ENCODE assay signal across 8 cellular contexts in the genomic region with DNA sequence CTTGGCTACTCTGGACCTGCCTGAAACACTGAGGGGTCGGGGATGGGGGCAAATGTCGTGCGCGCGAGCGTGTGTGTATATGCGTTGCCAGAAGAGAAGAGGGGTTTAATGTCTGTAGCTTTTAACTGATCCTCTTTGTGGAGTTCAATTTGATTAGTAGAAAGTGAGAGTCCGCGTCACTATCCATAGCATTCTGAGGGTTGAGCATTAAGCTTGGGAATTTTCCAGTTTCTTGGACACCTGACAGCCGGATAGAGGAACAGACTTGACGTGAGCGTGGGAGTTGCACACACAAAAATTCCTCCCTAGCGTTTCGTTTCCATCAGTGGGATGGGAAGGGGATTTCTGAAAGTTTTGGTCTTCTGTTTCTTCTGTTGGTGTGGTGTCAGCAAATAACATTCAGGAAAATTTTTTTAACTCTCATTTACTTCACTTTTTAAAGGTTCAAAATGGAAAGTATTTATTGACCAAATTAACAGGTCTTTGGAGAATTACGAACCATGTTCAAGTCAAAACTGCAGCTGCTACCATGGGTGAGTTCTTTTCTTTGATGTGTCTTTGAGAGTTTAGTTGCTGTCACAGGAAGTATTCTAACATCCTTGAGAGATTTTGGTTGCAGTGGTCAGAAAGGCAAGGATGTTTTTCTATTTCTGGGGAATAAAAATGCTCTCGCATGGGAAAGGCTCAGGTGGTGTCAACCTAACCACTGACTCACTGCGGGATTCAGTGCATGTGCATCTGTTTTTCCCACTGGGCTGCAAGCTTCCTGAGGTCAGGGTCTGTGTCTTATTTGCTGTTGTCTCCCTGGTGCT. TPM values are rescaled to one million over a fixed set of nuclear protein-coding genes. Genes with fewer than 3 reads are reported as not detected.
A peak's percentile ranks its signal among the peaks of the same experiment; 100 is the strongest.
DNase-seq lines count a peak whose midpoint lies in the region; ATAC-seq and TF ChIP-seq lines count a peak whose summit lies in the region.

No MANE protein-coding gene starts in this region.

- TF ChIP-seq CTCF in brain (conservative IDR thresholded peaks at IDR 0.05): no peak

- peaks cover 15% of the 10 kb centered on the region for H3K4me1 ChIP-seq in stomach smooth muscle (ENCODE audit: control insufficient read depth, insufficient read depth, low read length)

- no peaks in the 10 kb centered on the region for H3K9me3 Mint-ChIP-seq in brain

- no peaks in the 10 kb centered on the region for H3K27me3 ChIP-seq in stomach smooth muscle (ENCODE audit: control insufficient read depth in 1 of 2, insufficient read depth in 2 of 2, low read length in 2 of 2)

- H3K4me1 Mint-ChIP-seq in brain: peaks cover 38% of the 10 kb centered on the region

- peaks cover 9% of the 10 kb centered on the region for H3K36me3 Mint-ChIP-seq in brain

- peak overlapping the region; percentile 79 to 98 (median 89) for H3K27ac Mint-ChIP-seq in brain

- peaks cover 4 to 7% of the 10 kb centered on the region in 2 donors for H3K36me3 ChIP-seq in stomach smooth muscle (ENCODE audit: control insufficient read depth in 2 of 2, insufficient read depth in 2 of 2, low read length in 2 of 2)

- intact Hi-C loops in left colon (cut with DNase I, micrococcal nuclease): no loop called here

- DNase-seq in EL (peak; percentile 31), NCI-H1105 (lab: John Stamatoyannopoulos, UW) (peak; percentile 49), left colon (no peak), occipital lobe (lab: John Stamatoyannopoulos, UW) (no peak)
- no peak for DNase-seq in effector CD8-positive, alpha-beta T cell (lab: John Stamatoyannopoulos, UW)

- no peaks in the 10 kb centered on the region for H3K9me3 ChIP-seq in stomach smooth muscle (ENCODE audit: control insufficient read depth in 2 of 2, low read length in 2 of 2)

- peak overlapping the region; percentile 92 to 99 (median 97) for H3K4me3 Mint-ChIP-seq in brain

- peak; percentile 50 for ATAC-seq in GM21717 (IDR thresholded peaks at IDR 0.05; ENCODE audit: unreplicated experiment)
- ATAC-seq in left colon: peak; percentile 12

- H3K9ac ChIP-seq in stomach smooth muscle (ENCODE audit: low read length in 2 of 2): peak overlapping the region; percentile 73 to 76

- no peak overlapping the region for H3K27ac ChIP-seq in stomach smooth muscle (ENCODE audit: low read length)

- peak overlapping the region; percentile 89 to 90 for H3K4me3 ChIP-seq in stomach smooth muscle (ENCODE audit: low read length in 2 of 2)

- H3K27me3 Mint-ChIP-seq in brain: peaks cover 4% of the 10 kb centered on the region

RNA-seq across cellular contexts. Expression of gene POGLUT1, which starts 0.8 kb away (rescaled TPM):
- polyA plus RNA-seq in brain (ENCODE audit: insufficient read depth, low read depth, low replicate concordance): 4.4 TPM
- total RNA-seq in left colon (10 to 100 TPM; 15.7 to 19.6 TPM), occipital lobe (17.8 TPM)

RNA-seq across cellular contexts. Expression of gene TMEM39A, which starts 6.2 kb away (rescaled TPM):
- 7.1 TPM for polyA plus RNA-seq in brain (ENCODE audit: insufficient read depth, low read depth, low replicate concordance)
- 10 to 100 TPM; 26.3 to 37.3 TPM for total RNA-seq in left colon
- 11.2 TPM for total RNA-seq in occipital lobe

RNA-seq across cellular contexts. Expression of gene TIMMDC1, which starts 28.8 kb away (rescaled TPM):
- 54.6 TPM for polyA plus RNA-seq in brain (ENCODE audit: insufficient read depth, low read depth, low replicate concordance)
- total RNA-seq in left colon (10 to 100 TPM; 91.4 to 92.4 TPM), occipital lobe (31.2 TPM)

Comparison
In these comparisons a context has a peak if more than half of its experiments do, and no peak if none do; other contexts are left out.
1. DNase-seq: peak in EL (single experiment) and NCI-H1105 (single experiment); none in left colon (0 of 2), occipital lobe (single experiment) and effector CD8-positive, alpha-beta T cell (single experiment).